In genomic region chr15:74065684-74066411, GRCh38 we compare ENCODE assay signal across 9 cellular contexts. TPM values are rescaled to one million over a fixed set of nuclear protein-coding genes. Genes with fewer than 3 reads are reported as not detected.
DNase-seq lines count a peak whose midpoint lies in the region; ATAC-seq and TF ChIP-seq lines count a peak whose summit lies in the region.
"Not testable (repeated sequence)": the region's sequence is repeated elsewhere in the genome, so short reads cannot be mapped to it uniquely, and the experiment has no call there.
"Had no signal": no experiment of that assay in that cellular context is flagged by ENCODE, and none has a peak within 500 bp of the region (broad histone marks: within the 10 kb centered on the region; RNA-seq: fewer than 3 reads in every experiment).

No MANE protein-coding gene starts in this region.

- not testable (repeated sequence) for H2BK120ac ChIP-seq in IMR-90 (ENCODE audit: low read depth, low read length)

- H2BK5ac ChIP-seq in IMR-90 (ENCODE audit: low read depth, low read length, poor library complexity, severe bottlenecking) = not testable (repeated sequence)

- H4K8ac ChIP-seq in IMR-90 (ENCODE audit: low read depth in 2 of 2, low read length in 2 of 2) = not testable (repeated sequence)

- H2AK5ac ChIP-seq in IMR-90 (ENCODE audit: low read depth, low read length) = not testable (repeated sequence)

- H3K27me3 Mint-ChIP-seq in activated naive CD8-positive, alpha-beta T cell treated with anti-CD3 and anti-CD28 coated beads, Interleukin-2, amount 10 ng/mL, durations not matched to agents 7 days and 5 days; neural crest cell (ENCODE audit: low read depth): not testable (repeated sequence)

- H3K79me1 ChIP-seq in IMR-90 (ENCODE audit: low read depth in 1 of 2, low read length in 2 of 2) = not testable (repeated sequence)

- H2AK9ac ChIP-seq in IMR-90 (replicated peaks; ENCODE audit: low read depth, low read length, poor library complexity) = not testable (repeated sequence)

- DNase-seq in AG04450 (ENCODE audit: low read depth, low spot score); IMR-90: not testable (repeated sequence)
- DNase-seq in activated CD4-positive, alpha-beta T cell treated with anti-CD3 and anti-CD28 coated beads, Interleukin-2, amount 50 U/mL, for 1 hour = peak; percentile 50
- peak; percentile 71 for DNase-seq in activated naive CD8-positive, alpha-beta T cell treated with anti-CD3 and anti-CD28 coated beads, Interleukin-2, amount 10 ng/mL, durations not matched to agents 7 days and 5 days
- DNase-seq in neural crest cell (ENCODE audit: low read depth, low spot score) = peak; percentile 70
- DNase-seq in stimulated activated CD4-positive, alpha-beta T cell treated with anti-CD3 and anti-CD28 coated beads, TNF-alpha, amount 100 ng/mL, for 24 hours (ENCODE audit: low read depth in 3 of 3) = peak; percentile 21 to 51 (median 25)

- intact Hi-C loops in IMR-90 (cut with micrococcal nuclease) = not testable (repeated sequence)

- ATAC-seq in GM19023 (IDR thresholded peaks at IDR 0.05; ENCODE audit: unreplicated experiment) (peak; percentile 67), IMR-90 (ENCODE audit: low read depth) (peak; percentile 98), gastroesophageal sphincter (peak; percentile 62)
- ATAC-seq in activated naive CD8-positive, alpha-beta T cell treated with anti-CD3 and anti-CD28 coated beads, Interleukin-2, amount 10 ng/mL, durations not matched to agents 7 days and 5 days (ENCODE audit: low read depth) = peak; percentile 92

- not testable (repeated sequence) for H3K4me3 Mint-ChIP-seq in activated naive CD8-positive, alpha-beta T cell treated with anti-CD3 and anti-CD28 coated beads, Interleukin-2, amount 10 ng/mL, durations not matched to agents 7 days and 5 days; neural crest cell

- not testable (repeated sequence) for H3K9me1 ChIP-seq in IMR-90 (ENCODE audit: insufficient read depth, low read length)

- not testable (repeated sequence) for H3K23ac ChIP-seq in IMR-90 (ENCODE audit: low read depth, low read length)

- dilution Hi-C loops in IMR-90 (cut with HindIII; ENCODE audit: low sequenced_read_pairs, unreplicated experiment) = not testable (repeated sequence)

- not testable (repeated sequence) for H2BK15ac ChIP-seq in IMR-90 (ENCODE audit: low read depth, low read length)

- WGBS in IMR-90 (ENCODE audit: extremely low coverage in 2 of 2, insufficient read length in 1 of 2), 2 experiments = no CpG with 5 or more reads among the region's 13 CpGs
- WGBS in gastroesophageal sphincter (ENCODE audit: low coverage in 1 of 2), 2 donors = no CpG with 5 or more reads among the region's 13 CpGs

- not testable (repeated sequence) for BruUV-seq in IMR-90 (replicated peaks; lab: Mats Ljungman, UMichigan)

- in situ Hi-C loops in IMR-90 (cut with MboI; ENCODE audit: low sequenced_read_pairs) = not testable (repeated sequence)

- not testable (repeated sequence) for H3K36me3 Mint-ChIP-seq in activated naive CD8-positive, alpha-beta T cell treated with anti-CD3 and anti-CD28 coated beads, Interleukin-2, amount 10 ng/mL, durations not matched to agents 7 days and 5 days; neural crest cell (ENCODE audit: low read depth)

- not testable (repeated sequence) for H2AFZ ChIP-seq in IMR-90 (replicated peaks; ENCODE audit: low read length, poor library complexity)

- CTCF ChIA-PET in AG04450 (lab: Charles Lee); IMR-90 (lab: Yijun Ruan, JAX): not testable (repeated sequence)

- not testable (repeated sequence) for H2BK20ac ChIP-seq in IMR-90 (ENCODE audit: low read depth, low read length)

- H3K4ac ChIP-seq in IMR-90 (ENCODE audit: low read depth, low read length) = not testable (repeated sequence)

- H4K5ac ChIP-seq in IMR-90 (ENCODE audit: low read depth, low read length) = not testable (repeated sequence)

- H3K4me2 ChIP-seq in IMR-90 (ENCODE audit: low read depth, low read length) = not testable (repeated sequence)

- not testable (repeated sequence) for TF ChIP-seq EP300 in gastroesophageal sphincter (IDR thresholded peaks at IDR 0.05)

- not testable (repeated sequence) for H3K36me3 ChIP-seq in IMR-90 (ENCODE audit: control insufficient read depth, insufficient read depth, low read length); gastroesophageal sphincter

- H3K14ac ChIP-seq in IMR-90 (replicated peaks; ENCODE audit: low read depth, low read length) = not testable (repeated sequence)

- not testable (repeated sequence) for H3K9me3 ChIP-seq in AG04450 (ENCODE audit: control insufficient read depth, insufficient read depth, low read length); IMR-90 (ENCODE audit: control insufficient read depth, insufficient read depth, low read length); gastroesophageal sphincter

- H4K20me1 ChIP-seq in IMR-90 (ENCODE audit: insufficient read depth, low read length) = not testable (repeated sequence)

- TF ChIP-seq RAD21 in IMR-90 (IDR thresholded peaks at IDR 0.05; ENCODE audit: low read length) = not testable (repeated sequence)

- not testable (repeated sequence) for H4K91ac ChIP-seq in IMR-90 (ENCODE audit: insufficient read depth, low read depth, low read length)

- H3K27ac Mint-ChIP-seq in activated naive CD8-positive, alpha-beta T cell treated with anti-CD3 and anti-CD28 coated beads, Interleukin-2, amount 10 ng/mL, durations not matched to agents 7 days and 5 days; neural crest cell (ENCODE audit: unreplicated experiment): not testable (repeated sequence)

- not testable (repeated sequence) for TF ChIP-seq POLR2A in IMR-90 (IDR thresholded peaks at IDR 0.05; ENCODE audit: low read depth, low read length); gastroesophageal sphincter (IDR thresholded peaks at IDR 0.05)

- not testable (repeated sequence) for H3K9me3 Mint-ChIP-seq in activated naive CD8-positive, alpha-beta T cell treated with anti-CD3 and anti-CD28 coated beads, Interleukin-2, amount 10 ng/mL, durations not matched to agents 7 days and 5 days; neural crest cell

- not testable (repeated sequence) for H3K4me1 ChIP-seq in IMR-90 (ENCODE audit: control insufficient read depth, insufficient read depth, low read length); gastroesophageal sphincter

- H3K56ac ChIP-seq in IMR-90 (ENCODE audit: extremely low read depth, insufficient read depth, low read length) = not testable (repeated sequence)

- POLR2A ChIA-PET in AG04450 (lab: Yijun Ruan, JAX); IMR-90 (lab: Charles Lee; ENCODE audit: unreplicated experiment); activated naive CD8-positive, alpha-beta T cell treated with anti-CD3 and anti-CD28 coated beads, Interleukin-2, amount 10 ng/mL, durations not matched to agents 7 days and 5 days (lab: Charles Lee): not testable (repeated sequence)

- not testable (repeated sequence) for H3K4me1 Mint-ChIP-seq in activated naive CD8-positive, alpha-beta T cell treated with anti-CD3 and anti-CD28 coated beads, Interleukin-2, amount 10 ng/mL, durations not matched to agents 7 days and 5 days; neural crest cell

- H3K27ac ChIP-seq in AG04450 (ENCODE audit: low read depth, low read length); IMR-90 (ENCODE audit: insufficient read depth, low read length); gastroesophageal sphincter: not testable (repeated sequence)

- H3K27me3 ChIP-seq in AG04450 (ENCODE audit: control insufficient read depth, insufficient read depth, low read length); gastroesophageal sphincter: not testable (repeated sequence)
- peaks cover 11% of the 10 kb centered on the region; the same call in 1 of the 2 replicates for H3K27me3 ChIP-seq in IMR-90 (ENCODE audit: control insufficient read depth, insufficient read depth, low read length)

- H3K18ac ChIP-seq in IMR-90 (ENCODE audit: low read depth, low read length) = not testable (repeated sequence)

- not testable (repeated sequence) for H3K4me3 ChIP-seq in AG04450 (ENCODE audit: low read depth, low read length); IMR-90 (ENCODE audit: insufficient read depth, low read depth, low read length); gastroesophageal sphincter

- not testable (repeated sequence) for H3K9ac ChIP-seq in IMR-90 (ENCODE audit: low read depth, low read length)

- peak; percentile 22; the same call in 1 of the 2 replicates for TF ChIP-seq CTCF in AG04450 (IDR thresholded peaks at IDR 0.05; ENCODE audit: low read depth, low read length)
- peak; percentile 20; the same call in 1 of the 2 replicates for TF ChIP-seq CTCF in IMR-90 (conservative IDR thresholded peaks at IDR 0.05; ENCODE audit: low read depth, low read length)
- peak; percentile 22 to 62 (median 39) for TF ChIP-seq CTCF in gastroesophageal sphincter (IDR thresholded peaks at IDR 0.05)
- TF ChIP-seq CTCF in neural crest cell (conservative IDR thresholded peaks at IDR 0.05) = peak; percentile 68

RNA-seq across cellular contexts. Expression of gene GOLGA6A, which starts 16.5 kb away (rescaled TPM):
- not detected in 2 replicates for polyA plus RNA-seq in AG04450 (2011; rRNA removed)
- not detected in 2 replicates for polyA minus RNA-seq in AG04450 (2011; rRNA and poly(A)+ RNA removed)
- total RNA-seq in IMR-90 (2012; rRNA removed) = not detected in 2 replicates
- polyA plus RNA-seq in IMR-90 (2012; rRNA removed) = not detected in 2 replicates
- not detected in 2 replicates for polyA plus RNA-seq in IMR-90 (2012; cell fraction: cytosol; rRNA removed)
- 0.14 TPM in 1 of 2 replicates, not detected in the other for polyA plus RNA-seq in IMR-90 (2012; cell fraction: nucleus; rRNA removed; ENCODE audit: low replicate concordance)
- total RNA-seq in activated naive CD8-positive, alpha-beta T cell treated with anti-CD3 and anti-CD28 coated beads, Interleukin-2, amount 10 ng/mL, durations not matched to agents 7 days and 5 days = under 1 TPM in 1 of 2 experiments, not detected in 1; 0.40 TPM
- total RNA-seq in gastroesophageal sphincter = 1 to 10 TPM in 1 of 4 donors, under 1 TPM in 2, not detected in 1; 0.15 to 1.3 (median 0.31) TPM
- total RNA-seq in neural crest cell = not detected in 2 replicates
- total RNA-seq: LHCN-M2 had no signal
